Comparison of ENCODE assay signal across 8 cellular contexts in genomic region chr2:119823734-119824334, GRCh38.
DNase-seq lines count a peak whose midpoint lies in the region; ATAC-seq and TF ChIP-seq lines count a peak whose summit lies in the region.

No MANE protein-coding gene starts in this region.

- ATAC-seq in PC-3: peak; percentile 45; the same call in 1 of the 2 replicates
- ATAC-seq in left colon: peak; percentile 58
- no peak for ATAC-seq in HG03469 (IDR thresholded peaks at IDR 0.05; ENCODE audit: unreplicated experiment)

- no peaks in the 10 kb centered on the region for H3K27me3 Mint-ChIP-seq in brain

- no peaks in the 10 kb centered on the region for H3K36me3 ChIP-seq in BE2C
- no peaks in the 10 kb centered on the region for H3K36me3 ChIP-seq in PC-3 (ENCODE audit: low read depth, low read length)
- H3K36me3 ChIP-seq in uterus: no peaks in the 10 kb centered on the region
- H3K36me3 ChIP-seq in neuronal stem cell (replicated peaks in 1 of 2; ENCODE audit: control insufficient read depth in 2 of 2, insufficient read depth in 2 of 2, low read length in 2 of 2): no peaks in the 10 kb centered on the region

- no peak overlapping the region for H2BK12ac ChIP-seq in neuronal stem cell (ENCODE audit: low read length)

- H3K27me3 ChIP-seq in BE2C (no peaks in the 10 kb centered on the region), PC-3 (ENCODE audit: low read length) (no peaks in the 10 kb centered on the region), uterus (no peaks in the 10 kb centered on the region), neuronal stem cell (ENCODE audit: control insufficient read depth in 3 of 3, insufficient read depth in 3 of 3, low read depth in 1 of 3, low read length in 3 of 3) (no peaks in the 10 kb centered on the region)

- no peaks in the 10 kb centered on the region for H3F3A ChIP-seq in PC-3 (ENCODE audit: low read length, unreplicated experiment)

- in situ Hi-C loops in GM13976 (cut with MboI; ENCODE audit: low sequenced_read_pairs, unreplicated experiment): no loop called here

- intact Hi-C loops in PC-3 (cut with micrococcal nuclease): loop anchor here (1.0 to 10.0 kb wide), 4 partner anchors 71 to 351 kb away; no protein-coding TSS in a partner anchor
- intact Hi-C loops in left colon (cut with DNase I, micrococcal nuclease): no loop called here
- intact Hi-C loops in uterus (cut with DNase I; ENCODE audit: low total_unique reads): no loop called here

- H3K79me2 ChIP-seq in PC-3 (ENCODE audit: low read length): peaks cover 60% of the 10 kb centered on the region

- H3K4me1 ChIP-seq in BE2C (no peaks in the 10 kb centered on the region; the same call in 1 of the 2 replicates), PC-3 (ENCODE audit: insufficient read depth, low read length) (peaks cover 22% of the 10 kb centered on the region), uterus (no peaks in the 10 kb centered on the region), neuronal stem cell (ENCODE audit: control insufficient read depth in 2 of 2, insufficient read depth in 1 of 2, low read depth in 1 of 2, low read length in 2 of 2) (no peaks in the 10 kb centered on the region)

- H4K8ac ChIP-seq in neuronal stem cell (ENCODE audit: low read depth, low read length): no peak overlapping the region

- no peaks in the 10 kb centered on the region for H4K20me1 ChIP-seq in PC-3 (ENCODE audit: low read length)

- H3K4me2 ChIP-seq in PC-3 (ENCODE audit: low read length) (no peak overlapping the region), neuronal stem cell (ENCODE audit: insufficient read depth, low read length, poor library complexity, severe bottlenecking) (no peak overlapping the region)

- peaks cover 60% of the 10 kb centered on the region for H3K36me3 Mint-ChIP-seq in brain

- no peak overlapping the region for H2AFZ ChIP-seq in PC-3 (ENCODE audit: low read length)
- no peak overlapping the region for H2AFZ ChIP-seq in neuronal stem cell (ENCODE audit: low read length)

- H3K27ac Mint-ChIP-seq in brain: peak overlapping the region in 2 of 5 experiments; percentile 21 to 30

- no peak overlapping the region for H4K91ac ChIP-seq in neuronal stem cell (ENCODE audit: low read depth, low read length, poor library complexity)

- DNase-seq in BE2C: peak; percentile 32
- DNase-seq in GM13976 (ENCODE audit: low spot score): peak; percentile 40
- peak; percentile 58 for DNase-seq in PC-3
- DNase-seq in left colon: no peak
- DNase-seq in uterus: no peak
- no peak for DNase-seq in neuronal stem cell (ENCODE audit: low spot score)

- H2BK120ac ChIP-seq in neuronal stem cell (ENCODE audit: low read depth, low read length): no peak overlapping the region

- H3K14ac ChIP-seq in neuronal stem cell (ENCODE audit: low read length): no peak overlapping the region

- H3K4me1 Mint-ChIP-seq in brain: peaks cover 15% of the 10 kb centered on the region

- H3K27ac ChIP-seq in PC-3 (ENCODE audit: low read length) (no peak overlapping the region), uterus (no peak overlapping the region), neuronal stem cell (replicated peaks; ENCODE audit: low read length) (no peak overlapping the region)

- H3K9me3 ChIP-seq in BE2C (no peaks in the 10 kb centered on the region), PC-3 (ENCODE audit: low read length) (no peaks in the 10 kb centered on the region), uterus (no peaks in the 10 kb centered on the region), neuronal stem cell (replicated peaks in 1 of 2; ENCODE audit: control insufficient read depth in 2 of 2, insufficient read depth in 1 of 2, low read depth in 1 of 2, low read length in 2 of 2) (no peaks in the 10 kb centered on the region)

- H3K9me2 ChIP-seq in PC-3 (replicated peaks; ENCODE audit: low read length): no peaks in the 10 kb centered on the region

- H3K9me3 Mint-ChIP-seq in brain: peaks cover 0 to 4% (median 4%) of the 10 kb centered on the region in 5 experiments

- no peak overlapping the region for H3K18ac ChIP-seq in neuronal stem cell (ENCODE audit: low read length)

- no CpG with 5 or more reads among the region's 7 CpGs for WGBS in neuronal stem cell (ENCODE audit: extremely low coverage in 2 of 2, insufficient read length in 2 of 2, insufficient replicate concordance in 1 of 2), 2 donors

- TF ChIP-seq CTCF in BE2C (IDR thresholded peaks at IDR 0.05; ENCODE audit: low read depth, low read length) (peak; percentile 60), GM13976 (IDR thresholded peaks at IDR 0.05; ENCODE audit: borderline replicate concordance, control extremely low read depth, extremely low read depth, insufficient read depth, missing control alignments) (peak; percentile 16), PC-3 (conservative IDR thresholded peaks at IDR 0.05; ENCODE audit: low read depth, low read length) (peak; percentile 85), brain (conservative IDR thresholded peaks at IDR 0.05) (peak; percentile 66 to 68), uterus (IDR thresholded peaks at IDR 0.05) (peak; percentile 29 to 49 (median 41))

- H3K9ac ChIP-seq in PC-3 (ENCODE audit: low read length): no peak overlapping the region
- no peak overlapping the region for H3K9ac ChIP-seq in neuronal stem cell (ENCODE audit: low read depth, low read length, poor library complexity)

- no peak overlapping the region for H2AK5ac ChIP-seq in neuronal stem cell (ENCODE audit: low read depth, low read length)

- H3K4me3 ChIP-seq in BE2C (ENCODE audit: low read depth, low read length): no peak overlapping the region
- H3K4me3 ChIP-seq in PC-3 (ENCODE audit: low read length): no peak overlapping the region
- H3K4me3 ChIP-seq in uterus: no peak overlapping the region
- no peak overlapping the region for H3K4me3 ChIP-seq in neuronal stem cell (ENCODE audit: low read length in 2 of 2)

- H3K4ac ChIP-seq in neuronal stem cell (ENCODE audit: low read length): no peak overlapping the region

- no TSS peak for BruUV-seq in PC-3 (replicated peaks; lab: Mats Ljungman, UMichigan)

- peaks cover 2% of the 10 kb centered on the region for H3K79me1 ChIP-seq in neuronal stem cell (ENCODE audit: low read depth, low read length)

- CTCF ChIA-PET in PC-3 (lab: Charles Lee): interaction anchor here (1.0 to 1.8 kb wide), 5 partner anchors 14 to 351 kb away, joined by 3 to 12 read pairs (median 10); partner anchors contain the start of gene PTPN4

- no peak for TF ChIP-seq POLR2A in uterus (IDR thresholded peaks at IDR 0.05)

- H2BK5ac ChIP-seq in neuronal stem cell (ENCODE audit: low read length): no peak overlapping the region

- H3K4me3 Mint-ChIP-seq in brain: no peak overlapping the region

- H3K23ac ChIP-seq in neuronal stem cell (ENCODE audit: low read depth, low read length, poor library complexity): no peak overlapping the region

- POLR2A ChIA-PET in PC-3 (lab: Charles Lee; ENCODE audit: unreplicated experiment): no interaction called here

- H2BK15ac ChIP-seq in neuronal stem cell (ENCODE audit: low read length): no peak overlapping the region

Comparison
In these comparisons a context has a peak if more than half of its experiments do, and no peak if none do; other contexts are left out.
1. DNase-seq: peak in BE2C (single experiment), GM13976 (single experiment) and PC-3 (single experiment); none in left colon (0 of 2), uterus (0 of 2) and neuronal stem cell (single experiment).
2. CTCF ChIP-seq: peak in every context shown above with its lines; median percentile 85 in PC-3; 67 in brain; 60 in BE2C; 41 in uterus; 16 in GM13976.